Comparison of ENCODE assay signal across 1 cellular context in the genomic region with DNA sequence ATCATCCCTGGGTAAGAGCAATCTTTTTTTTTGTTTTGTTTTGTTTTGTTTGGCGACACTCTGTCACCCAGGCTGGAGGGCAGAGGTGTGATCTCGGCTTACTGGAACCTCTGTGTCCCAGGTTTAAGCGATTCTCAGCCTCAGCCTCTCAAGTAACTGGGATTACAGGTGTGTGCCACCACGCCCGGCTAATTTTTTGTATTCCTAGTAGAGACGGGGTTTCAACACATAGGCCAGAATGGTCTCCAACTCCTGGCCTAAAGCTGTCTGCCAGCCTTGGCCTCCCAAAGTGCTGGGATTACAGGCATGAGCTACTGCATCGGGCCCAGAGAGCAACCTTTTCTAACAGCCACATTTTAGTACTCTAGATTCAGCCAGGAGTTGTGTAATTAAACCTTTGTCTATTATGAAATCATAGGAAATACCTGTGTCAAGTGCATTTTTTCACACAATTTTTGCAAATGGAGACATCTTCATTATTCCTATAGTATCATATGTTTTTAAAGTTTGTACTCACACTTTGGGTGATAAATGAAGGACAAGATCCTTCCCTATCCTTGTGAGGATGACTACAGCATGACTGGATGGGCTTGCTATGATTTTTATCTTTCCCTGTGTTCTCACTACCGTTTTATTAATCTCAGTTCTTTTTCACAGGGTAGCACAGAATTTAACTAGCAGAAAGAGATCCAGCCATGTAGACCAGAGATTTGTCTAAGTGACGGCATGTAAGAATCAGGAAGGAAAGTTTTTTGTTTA.
TF ChIP-seq lines count a peak whose summit lies in the region.

No MANE protein-coding gene starts in this region.

TF ChIP-seq in GM12878, 131 proteins besides CTCF, POLR2A, EP300 and RAD21:
- TF ChIP-seq NBN (IDR thresholded peaks at IDR 0.05), result no peak
- TF ChIP-seq, protein P1, sequence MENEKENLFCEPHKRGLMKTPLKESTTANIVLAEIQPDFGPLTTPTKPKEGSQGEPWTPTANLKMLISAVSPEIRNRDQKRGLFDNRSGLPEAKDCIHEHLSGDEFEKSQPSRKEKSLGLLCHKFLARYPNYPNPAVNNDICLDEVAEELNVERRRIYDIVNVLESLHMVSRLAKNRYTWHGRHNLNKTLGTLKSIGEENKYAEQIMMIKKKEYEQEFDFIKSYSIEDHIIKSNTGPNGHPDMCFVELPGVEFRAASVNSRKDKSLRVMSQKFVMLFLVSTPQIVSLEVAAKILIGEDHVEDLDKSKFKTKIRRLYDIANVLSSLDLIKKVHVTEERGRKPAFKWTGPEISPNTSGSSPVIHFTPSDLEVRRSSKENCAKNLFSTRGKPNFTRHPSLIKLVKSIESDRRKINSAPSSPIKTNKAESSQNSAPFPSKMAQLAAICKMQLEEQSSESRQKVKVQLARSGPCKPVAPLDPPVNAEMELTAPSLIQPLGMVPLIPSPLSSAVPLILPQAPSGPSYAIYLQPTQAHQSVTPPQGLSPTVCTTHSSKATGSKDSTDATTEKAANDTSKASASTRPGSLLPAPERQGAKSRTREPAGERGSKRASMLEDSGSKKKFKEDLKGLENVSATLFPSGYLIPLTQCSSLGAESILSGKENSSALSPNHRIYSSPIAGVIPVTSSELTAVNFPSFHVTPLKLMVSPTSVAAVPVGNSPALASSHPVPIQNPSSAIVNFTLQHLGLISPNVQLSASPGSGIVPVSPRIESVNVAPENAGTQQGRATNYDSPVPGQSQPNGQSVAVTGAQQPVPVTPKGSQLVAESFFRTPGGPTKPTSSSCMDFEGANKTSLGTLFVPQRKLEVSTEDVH (IDR thresholded peaks at IDR 0.05; ENCODE audit: low read depth, partially characterized antibody), result no peak
- TF ChIP-seq, protein P2, sequence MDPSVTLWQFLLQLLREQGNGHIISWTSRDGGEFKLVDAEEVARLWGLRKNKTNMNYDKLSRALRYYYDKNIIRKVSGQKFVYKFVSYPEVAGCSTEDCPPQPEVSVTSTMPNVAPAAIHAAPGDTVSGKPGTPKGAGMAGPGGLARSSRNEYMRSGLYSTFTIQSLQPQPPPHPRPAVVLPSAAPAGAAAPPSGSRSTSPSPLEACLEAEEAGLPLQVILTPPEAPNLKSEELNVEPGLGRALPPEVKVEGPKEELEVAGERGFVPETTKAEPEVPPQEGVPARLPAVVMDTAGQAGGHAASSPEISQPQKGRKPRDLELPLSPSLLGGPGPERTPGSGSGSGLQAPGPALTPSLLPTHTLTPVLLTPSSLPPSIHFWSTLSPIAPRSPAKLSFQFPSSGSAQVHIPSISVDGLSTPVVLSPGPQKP (IDR thresholded peaks at IDR 0.05; ENCODE audit: low read depth, low read length), result no peak
- no peak for TF ChIP-seq ZNF207 (IDR thresholded peaks at IDR 0.05; ENCODE audit: borderline replicate concordance)
- TF ChIP-seq IRF4 (IDR thresholded peaks at IDR 0.05; ENCODE audit: low read depth, low read length), result no peak
- TF ChIP-seq SIX5 (IDR thresholded peaks at IDR 0.05; ENCODE audit: low read depth, low read length, severe bottlenecking), result no peak
- TF ChIP-seq HDAC6 (IDR thresholded peaks at IDR 0.05; ENCODE audit: unreplicated experiment), result no peak
- TF ChIP-seq RUNX3 (IDR thresholded peaks at IDR 0.05; ENCODE audit: low read length), result no peak
- no peak for TF ChIP-seq TCF12 (IDR thresholded peaks at IDR 0.05; ENCODE audit: low read depth, low read length)
- TF ChIP-seq JUND (IDR thresholded peaks at IDR 0.05; ENCODE audit: low read depth, low read length), result no peak
- TF ChIP-seq, protein P3, sequence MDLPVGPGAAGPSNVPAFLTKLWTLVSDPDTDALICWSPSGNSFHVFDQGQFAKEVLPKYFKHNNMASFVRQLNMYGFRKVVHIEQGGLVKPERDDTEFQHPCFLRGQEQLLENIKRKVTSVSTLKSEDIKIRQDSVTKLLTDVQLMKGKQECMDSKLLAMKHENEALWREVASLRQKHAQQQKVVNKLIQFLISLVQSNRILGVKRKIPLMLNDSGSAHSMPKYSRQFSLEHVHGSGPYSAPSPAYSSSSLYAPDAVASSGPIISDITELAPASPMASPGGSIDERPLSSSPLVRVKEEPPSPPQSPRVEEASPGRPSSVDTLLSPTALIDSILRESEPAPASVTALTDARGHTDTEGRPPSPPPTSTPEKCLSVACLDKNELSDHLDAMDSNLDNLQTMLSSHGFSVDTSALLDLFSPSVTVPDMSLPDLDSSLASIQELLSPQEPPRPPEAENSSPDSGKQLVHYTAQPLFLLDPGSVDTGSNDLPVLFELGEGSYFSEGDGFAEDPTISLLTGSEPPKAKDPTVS (IDR thresholded peaks at IDR 0.05; ENCODE audit: low read depth, low read length), result no peak
- no peak for TF ChIP-seq MYB (IDR thresholded peaks at IDR 0.05; ENCODE audit: borderline replicate concordance, low read depth, low read length)
- no peak for TF ChIP-seq POLR2AphosphoS5 (IDR thresholded peaks at IDR 0.05; ENCODE audit: low read length)
- TF ChIP-seq, protein P4, sequence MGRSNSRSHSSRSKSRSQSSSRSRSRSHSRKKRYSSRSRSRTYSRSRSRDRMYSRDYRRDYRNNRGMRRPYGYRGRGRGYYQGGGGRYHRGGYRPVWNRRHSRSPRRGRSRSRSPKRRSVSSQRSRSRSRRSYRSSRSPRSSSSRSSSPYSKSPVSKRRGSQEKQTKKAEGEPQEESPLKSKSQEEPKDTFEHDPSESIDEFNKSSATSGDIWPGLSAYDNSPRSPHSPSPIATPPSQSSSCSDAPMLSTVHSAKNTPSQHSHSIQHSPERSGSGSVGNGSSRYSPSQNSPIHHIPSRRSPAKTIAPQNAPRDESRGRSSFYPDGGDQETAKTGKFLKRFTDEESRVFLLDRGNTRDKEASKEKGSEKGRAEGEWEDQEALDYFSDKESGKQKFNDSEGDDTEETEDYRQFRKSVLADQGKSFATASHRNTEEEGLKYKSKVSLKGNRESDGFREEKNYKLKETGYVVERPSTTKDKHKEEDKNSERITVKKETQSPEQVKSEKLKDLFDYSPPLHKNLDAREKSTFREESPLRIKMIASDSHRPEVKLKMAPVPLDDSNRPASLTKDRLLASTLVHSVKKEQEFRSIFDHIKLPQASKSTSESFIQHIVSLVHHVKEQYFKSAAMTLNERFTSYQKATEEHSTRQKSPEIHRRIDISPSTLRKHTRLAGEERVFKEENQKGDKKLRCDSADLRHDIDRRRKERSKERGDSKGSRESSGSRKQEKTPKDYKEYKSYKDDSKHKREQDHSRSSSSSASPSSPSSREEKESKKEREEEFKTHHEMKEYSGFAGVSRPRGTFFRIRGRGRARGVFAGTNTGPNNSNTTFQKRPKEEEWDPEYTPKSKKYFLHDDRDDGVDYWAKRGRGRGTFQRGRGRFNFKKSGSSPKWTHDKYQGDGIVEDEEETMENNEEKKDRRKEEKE (IDR thresholded peaks at IDR 0.05), result no peak
- no peak for TF ChIP-seq PML (IDR thresholded peaks at IDR 0.05; ENCODE audit: low read length)
- TF ChIP-seq MTA3 (IDR thresholded peaks at IDR 0.05; ENCODE audit: borderline replicate concordance, low read length), result no peak
- TF ChIP-seq TBL1XR1 (IDR thresholded peaks at IDR 0.05; ENCODE audit: low read depth, low read length), result no peak
- TF ChIP-seq KLF5 (IDR thresholded peaks at IDR 0.05; ENCODE audit: partially characterized antibody), result no peak
- TF ChIP-seq FOXM1 (IDR thresholded peaks at IDR 0.05; ENCODE audit: low read depth, low read length), result no peak
- no peak for TF ChIP-seq RCOR1 (conservative IDR thresholded peaks at IDR 0.05; ENCODE audit: low read depth, low read length)
